In genomic region chr1:221741971-221742554, GRCh38 we compare ENCODE assay signal across 8 cellular contexts. TPM values are rescaled to one million over a fixed set of nuclear protein-coding genes. Genes with fewer than 3 reads are reported as not detected.
DNase-seq lines count a peak whose midpoint lies in the region; FAIRE-seq and TF ChIP-seq lines count a peak whose summit lies in the region.

Gene DUSP10, minus strand, starts transcription at chr1:221742089. Its CDS starts 2,345 bp downstream, at chr1:221739744.

- no peaks in the 10 kb centered on the region for H3K9me3 ChIP-seq in SJSA1 (replicated peaks)
- H3K9me3 ChIP-seq in neuron (ENCODE audit: low read length) = no peaks in the 10 kb centered on the region

- H3K4me3 ChIP-seq in SJSA1 = peak within 1 kb of the TSS; percentile 54
- H3K4me3 ChIP-seq in neuron (ENCODE audit: low read length) = peak within 1 kb of the TSS; percentile 73

- peak within 1 kb of the TSS; percentile 95 for H3K27ac ChIP-seq in SJSA1

- H3K27me3 ChIP-seq in SJSA1 (replicated peaks) (no peaks in the 10 kb centered on the region), neuron (ENCODE audit: insufficient read depth, low read length) (peaks cover 26% of the 10 kb centered on the region)

- H2AFZ ChIP-seq in neuron (ENCODE audit: low read depth, low read length) = peak within 1 kb of the TSS; percentile 68

- peaks cover 22% of the 10 kb centered on the region for H3K36me3 ChIP-seq in SJSA1
- H3K36me3 ChIP-seq in neuron (ENCODE audit: insufficient read depth, low read length) = no peaks in the 10 kb centered on the region

- POLR2A ChIA-PET in HEK293T (lab: Yijun Ruan, JAX) = interaction anchor here (0.6 to 2.7 kb wide), 15 partner anchors 13 to 264 kb away, joined by 3 to 25 read pairs (median 4); no protein-coding TSS in a partner anchor

- CTCF ChIA-PET in HEK293T (lab: Yijun Ruan, JAX) = interaction anchor here (0.7 to 1.3 kb wide), 4 partner anchors 13 to 1271 kb away, joined by 3 to 4 read pairs (median 3); no protein-coding TSS in a partner anchor

- DNase-seq in GM04503 (ENCODE audit: low read depth) (peak; percentile 98), HEK293T (ENCODE audit: extremely low spot score) (peak; percentile 97), MV-4-11 (lab: John Stamatoyannopoulos, UW) (peak; percentile 100), SJSA1 (ENCODE audit: low read depth in 1 of 2, low spot score in 2 of 2) (peak; percentile 99), frontal cortex (ENCODE audit: low spot score in 2 of 2) (peak; percentile 95 to 98), stromal cell of bone marrow (ENCODE audit: low read depth) (peak; percentile 100)
- DNase-seq in activated naive CD4-positive, alpha-beta T cell (lab: John Stamatoyannopoulos, UW) = peak; percentile 85 to 97 (median 95)

- H3K4me1 ChIP-seq in SJSA1 (replicated peaks) (peaks cover 18% of the 10 kb centered on the region), neuron (ENCODE audit: insufficient read depth, low read length) (peaks cover 3% of the 10 kb centered on the region)

- peak; percentile 97 for FAIRE-seq in frontal cortex (lab: Jason Lieb, UNC)

TF ChIP-seq in HEK293T, 16 proteins besides CTCF, POLR2A, EP300 and RAD21:
- TF ChIP-seq PKNOX1 (IDR thresholded peaks at IDR 0.05) = peak; percentile 99
- no peak for TF ChIP-seq ARNT (IDR thresholded peaks at IDR 0.05)
- peak; percentile 56; the same call in 1 of the 2 replicates for TF ChIP-seq SP1 (IDR thresholded peaks at IDR 0.05)
- TF ChIP-seq FOXK2 (IDR thresholded peaks at IDR 0.05) = peak; percentile 79
- TF ChIP-seq HDGF (IDR thresholded peaks at IDR 0.05; ENCODE audit: borderline replicate concordance) = no peak
- no peak for TF ChIP-seq FOXA1 (IDR thresholded peaks at IDR 0.05)
- no peak for TF ChIP-seq LEF1 (IDR thresholded peaks at IDR 0.05; ENCODE audit: borderline replicate concordance)
- TF ChIP-seq ELF4 (IDR thresholded peaks at IDR 0.05) = no peak
- TF ChIP-seq CTBP1 (IDR thresholded peaks at IDR 0.05; ENCODE audit: borderline replicate concordance) = no peak; the same call in 1 of the 2 replicates

RNA-seq across cellular contexts. Expression of gene DUSP10, which starts in this region (rescaled TPM):
- total RNA-seq in SJSA1 (2014; rRNA removed; shearing (Covaris generic)) = 12.4 and 15.8 TPM in 2 replicates
- total RNA-seq in frontal cortex = 6.9 TPM

Comparison
In these comparisons a context has a peak if more than half of its experiments do, and no peak if none do; other contexts are left out.
1. Peak in every context shown above with its lines: DNase-seq, H3K4me3 ChIP-seq and H3K27ac ChIP-seq.